Comparison of ENCODE assay signal across 1 cellular context in the genomic region with DNA sequence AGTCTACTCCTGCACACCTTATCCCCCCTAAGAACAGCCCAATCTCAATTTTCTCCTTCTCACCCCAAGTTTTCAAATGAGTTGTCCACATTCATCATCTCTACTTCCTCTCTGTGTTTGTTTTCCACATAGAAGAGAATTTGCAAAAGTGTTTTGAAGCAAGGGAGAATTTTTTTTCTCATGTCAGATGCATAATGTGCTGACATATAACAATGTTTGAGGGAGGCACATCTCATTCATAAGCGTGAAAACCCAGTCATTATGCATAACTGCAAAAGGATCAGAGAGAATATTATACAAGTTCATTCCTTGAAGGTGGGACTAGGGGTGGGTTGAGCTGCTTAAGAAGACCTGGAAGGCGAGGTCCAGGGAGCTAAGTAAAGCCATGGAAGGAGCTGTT.
A peak's percentile ranks its signal among the peaks of the same experiment; 100 is the strongest.
TF ChIP-seq lines count a peak whose summit lies in the region.

No MANE protein-coding gene starts in this region.

TF ChIP-seq in HepG2, 621 proteins besides CTCF, POLR2A, EP300 and RAD21:
- TF ChIP-seq, protein P1, sequence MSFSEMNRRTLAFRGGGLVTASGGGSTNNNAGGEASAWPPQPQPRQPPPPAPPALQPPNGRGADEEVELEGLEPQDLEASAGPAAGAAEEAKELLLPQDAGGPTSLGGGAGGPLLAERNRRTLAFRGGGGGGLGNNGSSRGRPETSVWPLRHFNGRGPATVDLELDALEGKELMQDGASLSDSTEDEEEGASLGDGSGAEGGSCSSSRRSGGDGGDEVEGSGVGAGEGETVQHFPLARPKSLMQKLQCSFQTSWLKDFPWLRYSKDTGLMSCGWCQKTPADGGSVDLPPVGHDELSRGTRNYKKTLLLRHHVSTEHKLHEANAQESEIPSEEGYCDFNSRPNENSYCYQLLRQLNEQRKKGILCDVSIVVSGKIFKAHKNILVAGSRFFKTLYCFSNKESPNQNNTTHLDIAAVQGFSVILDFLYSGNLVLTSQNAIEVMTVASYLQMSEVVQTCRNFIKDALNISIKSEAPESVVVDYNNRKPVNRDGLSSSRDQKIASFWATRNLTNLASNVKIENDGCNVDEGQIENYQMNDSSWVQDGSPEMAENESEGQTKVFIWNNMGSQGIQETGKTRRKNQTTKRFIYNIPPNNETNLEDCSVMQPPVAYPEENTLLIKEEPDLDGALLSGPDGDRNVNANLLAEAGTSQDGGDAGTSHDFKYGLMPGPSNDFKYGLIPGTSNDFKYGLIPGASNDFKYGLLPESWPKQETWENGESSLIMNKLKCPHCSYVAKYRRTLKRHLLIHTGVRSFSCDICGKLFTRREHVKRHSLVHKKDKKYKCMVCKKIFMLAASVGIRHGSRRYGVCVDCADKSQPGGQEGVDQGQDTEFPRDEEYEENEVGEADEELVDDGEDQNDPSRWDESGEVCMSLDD (CRISPR knock-in tag; IDR thresholded peaks at IDR 0.05; ENCODE audit: borderline replicate concordance): no peak
- TF ChIP-seq DPF2 (CRISPR knock-in tag; IDR thresholded peaks at IDR 0.05; ENCODE audit: borderline replicate concordance, low read depth) (no peak), FOXK2 (IDR thresholded peaks at IDR 0.05) (no peak), ZNF574 (CRISPR knock-in tag; IDR thresholded peaks at IDR 0.05) (no peak), MAFF (IDR thresholded peaks at IDR 0.05; ENCODE audit: low read depth, low read length) (peak; percentile 60), MAFK (conservative IDR thresholded peaks at IDR 0.05 in 1 of 2, IDR thresholded peaks at IDR 0.05 in 1 of 2; ENCODE audit: low read length in 2 of 2) (peak; percentile 54 to 72; a peak in 3 of 4 replicates)
- TF ChIP-seq, protein P2, sequence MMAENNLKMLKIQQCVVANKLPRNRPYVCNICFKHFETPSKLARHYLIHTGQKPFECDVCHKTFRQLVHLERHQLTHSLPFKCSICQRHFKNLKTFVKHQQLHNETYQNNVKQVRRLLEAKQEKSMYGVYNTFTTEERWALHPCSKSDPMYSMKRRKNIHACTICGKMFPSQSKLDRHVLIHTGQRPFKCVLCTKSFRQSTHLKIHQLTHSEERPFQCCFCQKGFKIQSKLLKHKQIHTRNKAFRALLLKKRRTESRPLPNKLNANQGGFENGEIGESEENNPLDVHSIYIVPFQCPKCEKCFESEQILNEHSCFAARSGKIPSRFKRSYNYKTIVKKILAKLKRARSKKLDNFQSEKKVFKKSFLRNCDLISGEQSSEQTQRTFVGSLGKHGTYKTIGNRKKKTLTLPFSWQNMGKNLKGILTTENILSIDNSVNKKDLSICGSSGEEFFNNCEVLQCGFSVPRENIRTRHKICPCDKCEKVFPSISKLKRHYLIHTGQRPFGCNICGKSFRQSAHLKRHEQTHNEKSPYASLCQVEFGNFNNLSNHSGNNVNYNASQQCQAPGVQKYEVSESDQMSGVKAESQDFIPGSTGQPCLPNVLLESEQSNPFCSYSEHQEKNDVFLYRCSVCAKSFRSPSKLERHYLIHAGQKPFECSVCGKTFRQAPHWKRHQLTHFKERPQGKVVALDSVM (CRISPR knock-in tag; IDR thresholded peaks at IDR 0.05): no peak
TF ChIP-seq in HepG2: peak in this region for 2.
